18 cellular contexts compared by ENCODE assay signal in the genomic region with DNA sequence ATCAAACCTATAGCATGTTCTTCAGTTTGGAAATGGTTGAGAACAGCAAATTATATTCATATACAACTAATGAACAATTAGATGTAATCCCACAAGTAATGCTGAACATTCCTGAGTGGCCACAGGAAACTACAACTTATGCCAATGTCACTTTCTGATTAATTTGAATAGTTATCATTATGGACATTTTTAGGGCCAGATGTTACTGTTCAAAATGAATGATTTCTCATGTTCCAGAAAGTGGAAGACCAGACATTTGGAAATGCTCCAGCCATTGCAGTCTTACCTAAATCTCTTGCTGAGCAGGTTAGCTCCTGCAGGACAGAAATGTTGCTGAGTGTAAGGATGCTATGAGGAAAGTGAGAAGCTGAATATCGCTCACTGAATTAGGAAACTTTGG.
DNase-seq lines count a peak whose midpoint lies in the region; TF ChIP-seq lines count a peak whose summit lies in the region.
"Had no signal": no experiment of that assay in that cellular context is flagged by ENCODE, and none has a peak within 500 bp of the region (broad histone marks: within the 10 kb centered on the region; RNA-seq: fewer than 3 reads in every experiment).

No MANE protein-coding gene starts in this region.

- no peak overlapping the region for H3K18ac ChIP-seq in mesenchymal stem cell (ENCODE audit: low read depth in 1 of 2, low read length in 2 of 2)

- H2BK12ac ChIP-seq in mesenchymal stem cell (ENCODE audit: low read length in 2 of 2): no peak overlapping the region

- CTCF ChIA-PET in activated naive CD4-positive, alpha-beta T cell treated with anti-CD3 and anti-CD28 coated beads, Interleukin-2, amount 10 ng/mL, durations not matched to agents 7 days and 5 days (lab: Charles Lee): no interaction called here

- no peaks in the 10 kb centered on the region for H3K36me3 Mint-ChIP-seq in activated naive CD4-positive, alpha-beta T cell treated with anti-CD3 and anti-CD28 coated beads, Interleukin-2, amount 10 ng/mL, durations not matched to agents 7 days and 5 days
- H3K36me3 Mint-ChIP-seq: CD4-positive, CD25-positive, alpha-beta regulatory T cell had no signal

- H3K4me3 ChIP-seq in astrocyte of the spinal cord (ENCODE audit: low read depth, low read length) (no peak overlapping the region), mesenchymal stem cell (ENCODE audit: insufficient read depth in 1 of 2, low read depth in 1 of 2, low read length in 2 of 2) (no peak overlapping the region)
- H3K4me3 ChIP-seq: GM12878, HAP-1 had no signal

- H2BK120ac ChIP-seq in mesenchymal stem cell (ENCODE audit: low read depth, low read length): no peak overlapping the region

- H3K27ac Mint-ChIP-seq in activated naive CD4-positive, alpha-beta T cell treated with anti-CD3 and anti-CD28 coated beads, Interleukin-2, amount 10 ng/mL, durations not matched to agents 7 days and 5 days: no peak overlapping the region
- H3K27ac Mint-ChIP-seq: CD4-positive, CD25-positive, alpha-beta regulatory T cell had no signal

- H3K4me2 ChIP-seq in mesenchymal stem cell (ENCODE audit: low read length, poor library complexity, severe bottlenecking): no peak overlapping the region

- H3K4me1 ChIP-seq in mesenchymal stem cell (ENCODE audit: control insufficient read depth, insufficient read depth, low read depth, low read length): no peaks in the 10 kb centered on the region
- H3K4me1 ChIP-seq: Caco-2 had no signal

- no peaks in the 10 kb centered on the region for H3K27me3 Mint-ChIP-seq in activated naive CD4-positive, alpha-beta T cell treated with anti-CD3 and anti-CD28 coated beads, Interleukin-2, amount 10 ng/mL, durations not matched to agents 7 days and 5 days
- H3K27me3 Mint-ChIP-seq: CD4-positive, CD25-positive, alpha-beta regulatory T cell had no signal

- H2AK5ac ChIP-seq in mesenchymal stem cell (ENCODE audit: low read length, severe bottlenecking): no peak overlapping the region

- no peak overlapping the region for H2BK15ac ChIP-seq in mesenchymal stem cell (ENCODE audit: low read depth, poor library complexity, severe bottlenecking)

- no peak overlapping the region for H3K27ac ChIP-seq in mesenchymal stem cell (ENCODE audit: low read length, poor library complexity, severe bottlenecking)

- WGBS in mesenchymal stem cell: no CpG with 5 or more reads among the region's 1 CpG

- no peaks in the 10 kb centered on the region for H3K4me1 Mint-ChIP-seq in activated naive CD4-positive, alpha-beta T cell treated with anti-CD3 and anti-CD28 coated beads, Interleukin-2, amount 10 ng/mL, durations not matched to agents 7 days and 5 days
- H3K4me1 Mint-ChIP-seq: CD4-positive, CD25-positive, alpha-beta regulatory T cell had no signal

- H2AFZ ChIP-seq in mesenchymal stem cell (ENCODE audit: low read depth, low read length): no peak overlapping the region

- no peak overlapping the region for H3K14ac ChIP-seq in mesenchymal stem cell (ENCODE audit: low read length in 2 of 2)

- H3K23ac ChIP-seq in mesenchymal stem cell (ENCODE audit: low read length in 2 of 2): no peak overlapping the region

- H3K79me1 ChIP-seq in mesenchymal stem cell (replicated peaks; ENCODE audit: low read length, poor library complexity, severe bottlenecking): no peaks in the 10 kb centered on the region

- in situ Hi-C loops in astrocyte of the spinal cord (cut with HindIII; ENCODE audit: low sequenced_read_pairs): no loop called here

- H3K9ac ChIP-seq in mesenchymal stem cell (ENCODE audit: low read length): no peak overlapping the region

- no peak for TF ChIP-seq CTCF in astrocyte of the spinal cord (IDR thresholded peaks at IDR 0.05; ENCODE audit: low read depth, low read length)

- H3K9me3 Mint-ChIP-seq in activated naive CD4-positive, alpha-beta T cell treated with anti-CD3 and anti-CD28 coated beads, Interleukin-2, amount 10 ng/mL, durations not matched to agents 7 days and 5 days: no peaks in the 10 kb centered on the region

- H3K36me3 ChIP-seq in mesenchymal stem cell (ENCODE audit: control insufficient read depth in 1 of 2, insufficient read depth in 2 of 2, low read depth in 1 of 2, low read length in 2 of 2): no peaks in the 10 kb centered on the region
- H3K36me3 ChIP-seq: BE2C, HAP-1 had no signal

- H3K27me3 ChIP-seq in mesenchymal stem cell (ENCODE audit: control insufficient read depth in 1 of 2, insufficient read depth in 1 of 2, low read length in 2 of 2): no peaks in the 10 kb centered on the region
- H3K27me3 ChIP-seq: BE2C had no signal

- no peak overlapping the region for H4K91ac ChIP-seq in mesenchymal stem cell (ENCODE audit: low read length)

- no peak overlapping the region for H2BK5ac ChIP-seq in mesenchymal stem cell (ENCODE audit: low read depth, low read length, poor library complexity, severe bottlenecking)

- H4K8ac ChIP-seq in mesenchymal stem cell (ENCODE audit: low read length): no peak overlapping the region

- no peak overlapping the region for H3K4ac ChIP-seq in mesenchymal stem cell (ENCODE audit: low read depth in 1 of 2, low read length in 2 of 2)

- peak; percentile 50 for DNase-seq in NCI-H2171 treated with DMSO at 0.1 percent for 48 hours (lab: John Stamatoyannopoulos, UW)
- peak; percentile 25 for DNase-seq in amniotic epithelial cell (ENCODE audit: low read depth)
- DNase-seq in astrocyte of the spinal cord (ENCODE audit: low read depth, low spot score): peak; percentile 24
- DNase-seq in mesenchymal stem cell: peak; percentile 5
- DNase-seq in DMS153 (lab: John Stamatoyannopoulos, UW): no peak
- no peak for DNase-seq in activated naive CD4-positive, alpha-beta T cell treated with anti-CD3 and anti-CD28 coated beads, Interleukin-2, amount 10 ng/mL, durations not matched to agents 7 days and 5 days
- DNase-seq in H4 (ENCODE audit: low spot score): no peak
- no peak for DNase-seq in UCSD-AML1 (lab: John Stamatoyannopoulos, UW; ENCODE audit: unreplicated experiment)
- DNase-seq: ACHN; BE2C; C1 segment of cervical spinal cord; Caco-2; CD4-positive, CD25-positive, alpha-beta regulatory T cell; DMS53; DND-41; EL had no signal

- no peak overlapping the region for H3K4me3 Mint-ChIP-seq in activated naive CD4-positive, alpha-beta T cell treated with anti-CD3 and anti-CD28 coated beads, Interleukin-2, amount 10 ng/mL, durations not matched to agents 7 days and 5 days
- H3K4me3 Mint-ChIP-seq: CD4-positive, CD25-positive, alpha-beta regulatory T cell had no signal

- no peaks in the 10 kb centered on the region for H3K9me3 ChIP-seq in mesenchymal stem cell (ENCODE audit: control insufficient read depth, low read length)
- H3K9me3 ChIP-seq: BE2C, Caco-2, HAP-1 had no signal

Comparison
In these comparisons a context has a peak if more than half of its experiments do, and no peak if none do; other contexts are left out.
1. DNase-seq: peak in NCI-H2171 treated with DMSO at 0.1 percent for 48 hours (single experiment), amniotic epithelial cell (single experiment), astrocyte of the spinal cord (single experiment) and mesenchymal stem cell (single experiment); none in DMS153 (single experiment), activated naive CD4-positive, alpha-beta T cell treated with anti-CD3 and anti-CD28 coated beads, Interleukin-2, amount 10 ng/mL, durations not matched to agents 7 days and 5 days (single experiment), H4 (single experiment) and UCSD-AML1 (single experiment).